22 cellular contexts compared by ENCODE assay signal in the genomic region with DNA sequence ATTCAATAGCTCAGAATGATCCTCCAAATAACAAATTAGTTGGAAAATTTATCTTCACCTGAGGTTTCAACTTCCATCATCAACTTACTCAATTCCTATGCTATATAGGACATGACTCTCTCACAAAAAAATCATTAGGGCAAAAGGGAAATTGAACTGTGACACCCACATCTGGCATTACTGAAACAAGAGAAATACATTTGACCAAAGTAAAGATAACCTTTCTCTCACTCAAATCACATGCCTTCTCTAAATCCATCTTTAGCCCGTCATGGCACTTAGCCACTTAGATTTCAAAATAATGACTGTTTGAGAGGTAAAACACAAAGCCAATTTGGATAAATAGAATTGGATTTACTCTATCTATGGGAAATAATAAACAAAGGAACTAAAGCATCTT.
A peak's percentile ranks its signal among the peaks of the same experiment; 100 is the strongest.
DNase-seq lines count a peak whose midpoint lies in the region; ATAC-seq and TF ChIP-seq lines count a peak whose summit lies in the region.
"Had no signal": no experiment of that assay in that cellular context is flagged by ENCODE, and none has a peak within 500 bp of the region (broad histone marks: within the 10 kb centered on the region; RNA-seq: fewer than 3 reads in every experiment).

No MANE protein-coding gene starts in this region.

- TF ChIP-seq CTCF in coronary artery (IDR thresholded peaks at IDR 0.05): no peak
- TF ChIP-seq CTCF in BE2C (IDR thresholded peaks at IDR 0.05; ENCODE audit: low read depth, low read length): no peak
- TF ChIP-seq CTCF in GM10248 (IDR thresholded peaks at IDR 0.05; ENCODE audit: control extremely low read depth, extremely low read depth, low read depth, missing control alignments): no peak

- no CpG with 5 or more reads among the region's 1 CpG for WGBS in mesenchymal stem cell

- no peak overlapping the region for H2BK12ac ChIP-seq in mesenchymal stem cell (ENCODE audit: low read length in 2 of 2)

- no peak overlapping the region for H2BK5ac ChIP-seq in mesenchymal stem cell (ENCODE audit: low read depth, low read length, poor library complexity, severe bottlenecking)

- H3K9me3 ChIP-seq in mesenchymal stem cell (ENCODE audit: control insufficient read depth, low read length): no peaks in the 10 kb centered on the region
- H3K9me3 ChIP-seq in BE2C: no peaks in the 10 kb centered on the region
- H3K9me3 ChIP-seq: BLaER1 treated with 17β-estradiol and CSF1 and Interleukin-3, amounts not matched to agents 10 nM and 100 nM; SK-N-SH had no signal

- H2AFZ ChIP-seq in mesenchymal stem cell (ENCODE audit: low read depth, low read length): no peak overlapping the region

- H3K27ac ChIP-seq in coronary artery: no peak overlapping the region
- H3K27ac ChIP-seq in mesenchymal stem cell (ENCODE audit: low read length, poor library complexity, severe bottlenecking): no peak overlapping the region
- H3K27ac ChIP-seq: BLaER1 treated with 17β-estradiol and CSF1 and Interleukin-3, amounts not matched to agents 10 nM and 100 nM; RWPE1 had no signal

- no peaks in the 10 kb centered on the region for H3K79me1 ChIP-seq in mesenchymal stem cell (replicated peaks; ENCODE audit: low read length, poor library complexity, severe bottlenecking)

- H4K8ac ChIP-seq in mesenchymal stem cell (ENCODE audit: low read length): no peak overlapping the region

- CTCF ChIA-PET in GM10248 (lab: Yijun Ruan, JAX): interaction anchor here (1.0 kb wide), 1 partner anchor 23 kb away, joined by 3 read pairs; no protein-coding TSS in a partner anchor

- no peak overlapping the region for H2BK120ac ChIP-seq in mesenchymal stem cell (ENCODE audit: low read depth, low read length)

- H3K4me3 ChIP-seq in coronary artery (peak overlapping the region; percentile 17), mesenchymal stem cell (ENCODE audit: insufficient read depth in 1 of 2, low read depth in 1 of 2, low read length in 2 of 2) (peak overlapping the region in 1 of 2 experiments; percentile 33), BE2C (ENCODE audit: low read depth, low read length) (no peak overlapping the region)
- H3K4me3 ChIP-seq: BLaER1 treated with 17β-estradiol and CSF1 and Interleukin-3, amounts not matched to agents 10 nM and 100 nM had no signal

- H3K4me2 ChIP-seq in mesenchymal stem cell (ENCODE audit: low read length, poor library complexity, severe bottlenecking): no peak overlapping the region
- H3K4me2 ChIP-seq: BLaER1 treated with 17β-estradiol and CSF1 and Interleukin-3, amounts not matched to agents 10 nM and 100 nM; SK-N-SH had no signal

- H3K27me3 ChIP-seq in mesenchymal stem cell (ENCODE audit: control insufficient read depth in 1 of 2, insufficient read depth in 1 of 2, low read length in 2 of 2) (no peaks in the 10 kb centered on the region), BE2C (peaks cover 19% of the 10 kb centered on the region)
- H3K27me3 ChIP-seq: BLaER1 treated with 17β-estradiol and CSF1 and Interleukin-3, amounts not matched to agents 10 nM and 100 nM had no signal

- H3K36me3 ChIP-seq in mesenchymal stem cell (ENCODE audit: control insufficient read depth in 1 of 2, insufficient read depth in 2 of 2, low read depth in 1 of 2, low read length in 2 of 2) (peaks cover 0 to 7% of the 10 kb centered on the region in 2 experiments), BE2C (no peaks in the 10 kb centered on the region)
- H3K36me3 ChIP-seq: BLaER1 treated with 17β-estradiol and CSF1 and Interleukin-3, amounts not matched to agents 10 nM and 100 nM had no signal

- DNase-seq in NCI-H82 treated with DMSO at 0.1 percent for 48 hours (lab: John Stamatoyannopoulos, UW; ENCODE audit: unreplicated experiment) (peak; percentile 9), coronary artery (ENCODE audit: low spot score) (no peak), mesenchymal stem cell (no peak), NCI-H510A treated with DMSO at 0.1 percent for 48 hours (lab: John Stamatoyannopoulos, UW) (no peak), BE2C (no peak), GM10248 (ENCODE audit: extremely low spot score) (no peak)
- DNase-seq: ACHN; Calu3; CD8-positive, alpha-beta T cell; DMS153; GOT3; Kasumi-1; NCI-H1417; NCI-H1694 treated with DMSO at 0.1 percent for 48 hours; NCI-H446; NCI-H526 treated with DMSO at 0.1 percent for 48 hours; SIG-M5; SK-N-SH had no signal

- H3K23ac ChIP-seq in mesenchymal stem cell (ENCODE audit: low read length in 2 of 2): no peak overlapping the region

- H3K4ac ChIP-seq in mesenchymal stem cell (ENCODE audit: low read depth in 1 of 2, low read length in 2 of 2): no peak overlapping the region

- H3K18ac ChIP-seq in mesenchymal stem cell (ENCODE audit: low read depth in 1 of 2, low read length in 2 of 2): no peak overlapping the region

- H4K91ac ChIP-seq in mesenchymal stem cell (ENCODE audit: low read length): no peak overlapping the region

- no peak overlapping the region for H2BK15ac ChIP-seq in mesenchymal stem cell (ENCODE audit: low read depth, poor library complexity, severe bottlenecking)

- H2AK5ac ChIP-seq in mesenchymal stem cell (ENCODE audit: low read length, severe bottlenecking): no peak overlapping the region

- H3K14ac ChIP-seq in mesenchymal stem cell (ENCODE audit: low read length in 2 of 2): no peak overlapping the region

- H3K4me1 ChIP-seq in mesenchymal stem cell (ENCODE audit: control insufficient read depth, insufficient read depth, low read depth, low read length) (no peaks in the 10 kb centered on the region), BE2C (no peaks in the 10 kb centered on the region)
- H3K4me1 ChIP-seq: BLaER1 treated with 17β-estradiol and CSF1 and Interleukin-3, amounts not matched to agents 10 nM and 100 nM had no signal

- POLR2A ChIA-PET in GM10248 (lab: Yijun Ruan, JAX): no interaction called here

- ATAC-seq in GM21526 (IDR thresholded peaks at IDR 0.05; ENCODE audit: low FRiP score, unreplicated experiment): no peak
- ATAC-seq: CD8-positive, alpha-beta T cell; HCT116 had no signal

- H3K9ac ChIP-seq in mesenchymal stem cell (ENCODE audit: low read length): peak overlapping the region; percentile 41
- H3K9ac ChIP-seq: BLaER1 treated with 17β-estradiol and CSF1 and Interleukin-3, amounts not matched to agents 10 nM and 100 nM; SK-N-SH had no signal
